In the genomic region with DNA sequence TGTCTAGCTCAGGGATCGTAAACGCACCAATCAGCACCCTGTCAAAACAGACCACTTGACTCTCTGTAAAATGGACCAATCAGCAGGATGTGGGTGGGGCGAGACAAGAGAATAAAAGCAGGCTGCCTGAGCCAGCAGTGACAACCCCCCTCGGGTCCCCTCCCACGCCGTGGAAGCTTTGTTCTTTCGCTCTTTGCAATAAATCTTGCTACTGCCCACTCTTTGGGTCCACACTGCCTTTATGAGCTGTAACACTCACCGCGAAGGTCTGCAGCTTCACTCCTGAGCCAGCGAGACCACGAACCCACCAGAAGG, we compare ENCODE assay signal across 1 cellular context.
TF ChIP-seq lines count a peak whose summit lies in the region.

No MANE protein-coding gene starts in this region.

TF ChIP-seq in K562, 482 proteins besides CTCF, POLR2A, EP300 and RAD21:
- TF ChIP-seq ZNF316 (IDR thresholded peaks at IDR 0.05) (peak; percentile 51), MTA3 (IDR thresholded peaks at IDR 0.05; ENCODE audit: borderline replicate concordance) (0 out of 2 replicates have a peak, but pooled peaks have one; percentile 41), MEIS2 (IDR thresholded peaks at IDR 0.05; ENCODE audit: partially characterized antibody) (peak; percentile 33), NFYB (IDR thresholded peaks at IDR 0.05; ENCODE audit: extremely low read depth, insufficient read length) (peak; percentile 87), EGR1 (conservative IDR thresholded peaks at IDR 0.05) (peak; percentile 55), FOS (IDR thresholded peaks at IDR 0.05; ENCODE audit: extremely low read depth, insufficient read length) (peak; percentile 8), SOX6 (IDR thresholded peaks at IDR 0.05) (peak; percentile 34; the same call in 1 of the 2 replicates)
